In genomic region chr15:72770673-72771328, GRCh38 we compare ENCODE assay signal across 1 cellular context.
TF ChIP-seq lines count a peak whose summit lies in the region.

No MANE protein-coding gene starts in this region.

TF ChIP-seq in GM23338, 12 proteins besides CTCF, POLR2A, EP300 and RAD21 (continued from another document):
- TF ChIP-seq STAT1 (IDR thresholded peaks at IDR 0.05; ENCODE audit: unreplicated experiment) (no peak), JUNB (IDR thresholded peaks at IDR 0.05; ENCODE audit: unreplicated experiment) (no peak), REST (IDR thresholded peaks at IDR 0.05; ENCODE audit: unreplicated experiment) (no peak), CREB1 (CRISPR knock-in tag; IDR thresholded peaks at IDR 0.05; ENCODE audit: low read depth) (no peak)
